ENCODE assay signal across 17 cellular contexts in the genomic region with DNA sequence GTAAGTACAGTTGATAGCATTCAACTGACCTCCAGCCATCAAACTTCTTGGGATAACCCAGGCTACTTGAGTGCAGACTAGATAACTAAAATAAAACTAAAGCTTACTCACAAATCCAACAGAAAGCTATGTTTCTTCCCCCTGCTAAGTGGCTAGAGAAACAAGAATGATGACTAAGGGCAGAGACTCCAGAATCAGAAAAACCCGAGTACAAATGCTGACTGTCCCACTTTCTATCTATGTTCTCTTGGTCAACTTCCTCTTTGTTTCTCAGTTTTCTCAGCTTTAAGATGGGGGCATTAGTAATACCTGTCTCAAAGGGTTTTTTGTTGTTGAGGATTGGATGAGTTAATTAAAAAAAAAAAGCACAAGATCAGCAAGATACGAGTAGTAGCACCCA. TPM values are rescaled to one million over a fixed set of nuclear protein-coding genes. Genes with fewer than 3 reads are reported as not detected.
DNase-seq lines count a peak whose midpoint lies in the region; ATAC-seq, FAIRE-seq and TF ChIP-seq lines count a peak whose summit lies in the region.
"Had no signal": no experiment of that assay in that cellular context is flagged by ENCODE, and none has a peak within 500 bp of the region (broad histone marks: within the 10 kb centered on the region; RNA-seq: fewer than 3 reads in every experiment).

No MANE protein-coding gene starts in this region.

- no peak for FAIRE-seq in keratinocyte (lab: Jason Lieb, UNC)

- peaks cover 28% of the 10 kb centered on the region for H3K4me1 ChIP-seq in adipocyte (ENCODE audit: control insufficient read depth, insufficient read depth, low read length)
- H3K4me1 ChIP-seq in keratinocyte (ENCODE audit: control insufficient read depth, extremely low read depth, insufficient read depth, low read length): peaks cover 15% of the 10 kb centered on the region

- H3K9me1 ChIP-seq in keratinocyte (ENCODE audit: control insufficient read depth, extremely low read depth, insufficient read depth, low read length): no peaks in the 10 kb centered on the region

- H3K9me3 ChIP-seq in adipocyte (ENCODE audit: control insufficient read depth, low read length) (no peaks in the 10 kb centered on the region), keratinocyte (ENCODE audit: control insufficient read depth, low read depth, low read length) (no peaks in the 10 kb centered on the region)
- H3K9me3 ChIP-seq: upper lobe of left lung had no signal

- H3K9ac ChIP-seq in adipocyte (ENCODE audit: low read length) (no peak overlapping the region), keratinocyte (ENCODE audit: control insufficient read depth, extremely low read depth, insufficient read depth, low read length) (no peak overlapping the region)

- H3K36me3 ChIP-seq in adipocyte (ENCODE audit: control insufficient read depth, insufficient read depth, low read length, severe bottlenecking) (no peaks in the 10 kb centered on the region), keratinocyte (ENCODE audit: control insufficient read depth in 2 of 2, extremely low read depth in 1 of 2, insufficient read depth in 2 of 2, low read length in 2 of 2) (no peaks in the 10 kb centered on the region)
- H3K36me3 ChIP-seq: upper lobe of left lung had no signal

- H4K20me1 ChIP-seq in keratinocyte (ENCODE audit: control insufficient read depth, extremely low read depth, insufficient read depth, low read length): no peaks in the 10 kb centered on the region

- H3K4me3 ChIP-seq in adipocyte (ENCODE audit: low read length) (no peak overlapping the region), keratinocyte (ENCODE audit: control insufficient read depth in 2 of 3, extremely low read depth in 1 of 3, insufficient read depth in 2 of 3, low read depth in 1 of 3, low read length in 3 of 3) (no peak overlapping the region)
- H3K4me3 ChIP-seq: upper lobe of left lung had no signal

- no peak overlapping the region for H2AFZ ChIP-seq in keratinocyte (ENCODE audit: control insufficient read depth, low read length)

- DNase-seq in AG08396 (ENCODE audit: low spot score) (peak; percentile 61), adipocyte (ENCODE audit: low read depth) (peak; percentile 34), keratinocyte (ENCODE audit: low read depth, low spot score) (no peak), dermis blood vessel endothelial cell (no peak), OCI-M1 (lab: John Stamatoyannopoulos, UW) (no peak)
- DNase-seq: KG1; naive thymus-derived CD4-positive, alpha-beta T cell; NCI-H1930; NCI-H774; stimulated activated CD4-positive, alpha-beta T cell treated with anti-CD3 and anti-CD28 coated beads, Interleukin-2, amount 100 ng/mL, for 24 hours; stimulated activated CD8-positive, alpha-beta memory T cell treated with anti-CD3 and anti-CD28 coated beads, Interleukin-4, amount 100 ng/mL, for 48 hours; upper lobe of left lung had no signal

- H3K79me2 ChIP-seq in keratinocyte (ENCODE audit: control insufficient read depth, insufficient read depth, low read length): no peaks in the 10 kb centered on the region

- H3K27ac ChIP-seq in keratinocyte (ENCODE audit: control insufficient read depth, insufficient read depth, low read length): no peak overlapping the region
- H3K27ac ChIP-seq: upper lobe of left lung, VCaP had no signal

- no peak for TF ChIP-seq CTCF in keratinocyte (optimal IDR thresholded peaks at IDR 0.05 in 1 of 3, IDR thresholded peaks at IDR 0.05 in 1 of 3, conservative IDR thresholded peaks at IDR 0.05 in 1 of 3; ENCODE audit: extremely low read depth in 1 of 3, insufficient read depth in 2 of 3, low read length in 3 of 3)

- H3K4me2 ChIP-seq in keratinocyte (ENCODE audit: control insufficient read depth, extremely low read depth, insufficient read depth, low read depth, low read length): peak overlapping the region; percentile 23

- ATAC-seq in GM19351 (IDR thresholded peaks at IDR 0.05; ENCODE audit: unreplicated experiment): peak; percentile 62
- ATAC-seq in HG02642 (IDR thresholded peaks at IDR 0.05; ENCODE audit: poor library complexity, unreplicated experiment): no peak
- ATAC-seq in HG03457 (IDR thresholded peaks at IDR 0.05; ENCODE audit: unreplicated experiment): no peak
- ATAC-seq: naive thymus-derived CD4-positive, alpha-beta T cell had no signal

- dilution Hi-C loops in keratinocyte (cut with MboI; ENCODE audit: extremely low pct_ligation_motif_present, low sequenced_read_pairs): no loop called here

- H3K27me3 ChIP-seq in adipocyte (replicated peaks; ENCODE audit: control insufficient read depth, insufficient read depth, low read length) (no peaks in the 10 kb centered on the region), keratinocyte (ENCODE audit: control insufficient read depth, extremely low read depth, insufficient read depth, low read length) (no peaks in the 10 kb centered on the region)

RNA-seq across cellular contexts. Expression of a gene that starts 6.1 kb away (rescaled TPM):
- polyA plus RNA-seq in keratinocyte: 11.7 to 31.0 TPM (median 12.3 TPM) in 3 replicates
- polyA plus RNA-seq in keratinocyte (2011; ENCODE audit: low read depth): 2.4 TPM
- polyA plus RNA-seq in keratinocyte (2011; cell fraction: cytosol; rRNA removed): 14.8 and 15.2 TPM in 2 replicates
- polyA plus RNA-seq in keratinocyte (2011; cell fraction: nucleus; rRNA removed): 22.7 and 25.6 TPM in 2 replicates
- polyA plus RNA-seq in keratinocyte (2012; ENCODE audit: low replicate concordance): 4.1 and 19.0 TPM in 2 replicates
- polyA minus RNA-seq in keratinocyte: 22.1 to 35.4 TPM (median 28.4 TPM) in 3 replicates
- polyA minus RNA-seq in keratinocyte (2011; cell fraction: cytosol; rRNA and poly(A)+ RNA removed): 40.9 TPM
- 17.3 and 42.0 TPM in 2 replicates for polyA minus RNA-seq in keratinocyte (2011; cell fraction: nucleus; rRNA and poly(A)+ RNA removed)
- total RNA-seq in dermis blood vessel endothelial cell: 73.9 and 158 TPM in 2 replicates
- total RNA-seq: activated CD8-positive, alpha-beta memory T cell treated with anti-CD3 and anti-CD28 coated beads for 36 hours had no signal
- polyA plus RNA-seq: naive thymus-derived CD4-positive, alpha-beta T cell had no signal

Comparison
In these comparisons a context has a peak if more than half of its experiments do, and no peak if none do; other contexts are left out.
1. DNase-seq: peak in AG08396 (single experiment) and adipocyte (single experiment); none in keratinocyte (single experiment), dermis blood vessel endothelial cell (single experiment) and OCI-M1 (single experiment).